Comparison of ENCODE assay signal across 1 cellular context in genomic region chr16:23611936-23612335, GRCh38.
TF ChIP-seq lines count a peak whose summit lies in the region.

No MANE protein-coding gene starts in this region.

TF ChIP-seq in SK-N-SH treated with all-trans-retinoic acid at 6 μM for 48 hours, 23 proteins besides CTCF, POLR2A, EP300 and RAD21 (continued from another document):
- TF ChIP-seq RARB (CRISPR knock-in tag; IDR thresholded peaks at IDR 0.05), result no peak
- TF ChIP-seq CREB5 (CRISPR knock-in tag; IDR thresholded peaks at IDR 0.05; ENCODE audit: low read depth), result no peak
- no peak for TF ChIP-seq ZFP3 (CRISPR knock-in tag; IDR thresholded peaks at IDR 0.05)
TF ChIP-seq in SK-N-SH treated with all-trans-retinoic acid at 6 μM for 48 hours: peak in this region for 0.
